11 cellular contexts compared by ENCODE assay signal in genomic region chr3:101942356-101942755, GRCh38.
A peak's percentile ranks its signal among the peaks of the same experiment; 100 is the strongest.
DNase-seq lines count a peak whose midpoint lies in the region; ATAC-seq and TF ChIP-seq lines count a peak whose summit lies in the region.
"Had no signal": no experiment of that assay in that cellular context is flagged by ENCODE, and none has a peak within 500 bp of the region (broad histone marks: within the 10 kb centered on the region; RNA-seq: fewer than 3 reads in every experiment).

No MANE protein-coding gene starts in this region.

- H3K4me3 Mint-ChIP-seq in activated T-helper 1 cell treated with anti-CD3 and anti-CD28 coated beads, Interleukin-12 subunit alpha, Interleukin-12 subunit beta, Interleukin-2, Interleukin-4 antibody, amounts not matched to agents 30 ng/mL and 10 ng/mL and 1 ng/mL, durations not matched to agents 14 hours and 24 hours and 36 hours = peak overlapping the region; percentile 11
- H3K4me3 Mint-ChIP-seq in naive B cell = peak overlapping the region in 7 of 8 donors; percentile 38 to 79 (median 60)

- H3K9me2 ChIP-seq in DOHH2 (replicated peaks; ENCODE audit: control insufficient read depth, low read length) (no peaks in the 10 kb centered on the region), Karpas-422 (replicated peaks; ENCODE audit: insufficient read depth, low read length) (no peaks in the 10 kb centered on the region)

- H3K79me2 ChIP-seq in DOHH2 (ENCODE audit: control insufficient read depth, low read length) = no peaks in the 10 kb centered on the region
- H3K79me2 ChIP-seq in Karpas-422 (ENCODE audit: low read length) = no peaks in the 10 kb centered on the region

- H3K9ac ChIP-seq in Karpas-422 (ENCODE audit: low read length) = no peak overlapping the region

- peak; percentile 28 to 32 for ATAC-seq in naive B cell (ENCODE audit: low read depth in 2 of 2)
- ATAC-seq in GM21515 (IDR thresholded peaks at IDR 0.05; ENCODE audit: unreplicated experiment) = no peak
- ATAC-seq in left colon = no peak

- H3K27me3 ChIP-seq in DOHH2 (ENCODE audit: control insufficient read depth, low read length) (no peaks in the 10 kb centered on the region), Karpas-422 (ENCODE audit: low read length) (no peaks in the 10 kb centered on the region)

- H4K20me1 ChIP-seq in DOHH2 (ENCODE audit: control insufficient read depth, insufficient read depth, low read depth, low read length) = no peaks in the 10 kb centered on the region
- no peaks in the 10 kb centered on the region for H4K20me1 ChIP-seq in Karpas-422 (ENCODE audit: insufficient read depth, low read depth, low read length)

- H3K4me1 Mint-ChIP-seq in activated T-helper 1 cell treated with anti-CD3 and anti-CD28 coated beads, Interleukin-12 subunit alpha, Interleukin-12 subunit beta, Interleukin-2, Interleukin-4 antibody, amounts not matched to agents 30 ng/mL and 10 ng/mL and 1 ng/mL, durations not matched to agents 14 hours and 24 hours and 36 hours (ENCODE audit: low read depth) = peaks cover 39% of the 10 kb centered on the region
- H3K4me1 Mint-ChIP-seq in naive B cell = peaks cover 25 to 43% (median 31%) of the 10 kb centered on the region in 3 donors

- peaks cover 81% of the 10 kb centered on the region for H3K4me1 ChIP-seq in DOHH2 (ENCODE audit: control insufficient read depth, low read length)
- peaks cover 36% of the 10 kb centered on the region for H3K4me1 ChIP-seq in Karpas-422 (ENCODE audit: low read length)

- H3K27me3 Mint-ChIP-seq in activated T-helper 1 cell treated with anti-CD3 and anti-CD28 coated beads, Interleukin-12 subunit alpha, Interleukin-12 subunit beta, Interleukin-2, Interleukin-4 antibody, amounts not matched to agents 30 ng/mL and 10 ng/mL and 1 ng/mL, durations not matched to agents 14 hours and 24 hours and 36 hours (ENCODE audit: insufficient read depth) = peaks cover 8% of the 10 kb centered on the region
- no peaks in the 10 kb centered on the region for H3K27me3 Mint-ChIP-seq in naive B cell

- H3K27ac ChIP-seq in DOHH2 (ENCODE audit: low read depth, low read length) (peak overlapping the region; percentile 34), Karpas-422 (ENCODE audit: low read length) (no peak overlapping the region)

- H3K36me3 ChIP-seq in DOHH2 (ENCODE audit: control insufficient read depth, low read length) = peaks cover 6% of the 10 kb centered on the region; the same call in 1 of the 2 replicates
- H3K36me3 ChIP-seq in Karpas-422 (ENCODE audit: insufficient read depth, low read length) = no peaks in the 10 kb centered on the region
- H3K36me3 ChIP-seq: left ventricle myocardium inferior had no signal

- TF ChIP-seq CTCF in DOHH2 (IDR thresholded peaks at IDR 0.05; ENCODE audit: low read depth, low read length, poor library complexity, severe bottlenecking) = no peak

- intact Hi-C loops in activated T-helper 1 cell treated with anti-CD3 and anti-CD28 coated beads, Interleukin-12 subunit alpha, Interleukin-12 subunit beta, Interleukin-2, Interleukin-4 antibody, amounts not matched to agents 30 ng/mL and 10 ng/mL and 1 ng/mL, durations not matched to agents 14 hours and 24 hours and 36 hours (cut with micrococcal nuclease) = loop anchor here (1.0 kb wide), 1 partner anchor 8 kb away; no protein-coding TSS in a partner anchor
- intact Hi-C loops in left colon (cut with DNase I, micrococcal nuclease) = no loop called here

- H3K27ac Mint-ChIP-seq in activated T-helper 1 cell treated with anti-CD3 and anti-CD28 coated beads, Interleukin-12 subunit alpha, Interleukin-12 subunit beta, Interleukin-2, Interleukin-4 antibody, amounts not matched to agents 30 ng/mL and 10 ng/mL and 1 ng/mL, durations not matched to agents 14 hours and 24 hours and 36 hours = no peak overlapping the region
- H3K27ac Mint-ChIP-seq in naive B cell = peak overlapping the region in 4 of 6 donors; percentile 23 to 90 (median 57)

- no peaks in the 10 kb centered on the region for H3K9me3 ChIP-seq in DOHH2 (ENCODE audit: control insufficient read depth, insufficient read depth, low read length)
- no peaks in the 10 kb centered on the region for H3K9me3 ChIP-seq in Karpas-422 (ENCODE audit: low read length)
- H3K9me3 ChIP-seq: left ventricle myocardium inferior had no signal

- H3K4me3 ChIP-seq in DOHH2 (ENCODE audit: low read length) (peak overlapping the region; percentile 55), Karpas-422 (ENCODE audit: low read length) (no peak overlapping the region)
- H3K4me3 ChIP-seq: left ventricle myocardium inferior had no signal

- H3F3A ChIP-seq in DOHH2 (ENCODE audit: control insufficient read depth, insufficient read depth) = no peaks in the 10 kb centered on the region; the same call in 1 of the 2 replicates

- no peaks in the 10 kb centered on the region for H3K36me3 Mint-ChIP-seq in activated T-helper 1 cell treated with anti-CD3 and anti-CD28 coated beads, Interleukin-12 subunit alpha, Interleukin-12 subunit beta, Interleukin-2, Interleukin-4 antibody, amounts not matched to agents 30 ng/mL and 10 ng/mL and 1 ng/mL, durations not matched to agents 14 hours and 24 hours and 36 hours (ENCODE audit: low read depth)
- H3K36me3 Mint-ChIP-seq in naive B cell = no peaks in the 10 kb centered on the region

- no peak overlapping the region for H2AFZ ChIP-seq in Karpas-422 (ENCODE audit: low read length)

- H3K9me3 Mint-ChIP-seq in activated T-helper 1 cell treated with anti-CD3 and anti-CD28 coated beads, Interleukin-12 subunit alpha, Interleukin-12 subunit beta, Interleukin-2, Interleukin-4 antibody, amounts not matched to agents 30 ng/mL and 10 ng/mL and 1 ng/mL, durations not matched to agents 14 hours and 24 hours and 36 hours = no peaks in the 10 kb centered on the region
- H3K9me3 Mint-ChIP-seq in naive B cell = no peaks in the 10 kb centered on the region

- DNase-seq in Karpas-422 (peak; percentile 57), naive B cell (peak; percentile 40), left colon (no peak), T-helper 9 cell (no peak), NCI-H524 treated with DMSO at 0.1 percent for 48 hours (lab: John Stamatoyannopoulos, UW) (no peak)
- no peak for DNase-seq in activated T-helper 1 cell treated with anti-CD3 and anti-CD28 coated beads, Interleukin-12 subunit alpha, Interleukin-12 subunit beta, Interleukin-2, Interleukin-4 antibody, amounts not matched to agents 30 ng/mL and 10 ng/mL and 1 ng/mL, durations not matched to agents 14 hours and 24 hours and 36 hours (ENCODE audit: low spot score)
- DNase-seq: left ventricle myocardium inferior, NCI-H2029, SHP77 treated with DMSO at 0.1 percent for 48 hours had no signal

- H3K4me2 ChIP-seq in DOHH2 (ENCODE audit: low read length) (peak overlapping the region; percentile 71), Karpas-422 (ENCODE audit: low read depth, low read length, poor library complexity, severe bottlenecking) (peak overlapping the region; percentile 46)

Comparison
In these comparisons a context has a peak if more than half of its experiments do, and no peak if none do; other contexts are left out.
1. DNase-seq: peak in Karpas-422 (single experiment) and naive B cell (single experiment); none in activated T-helper 1 cell treated with anti-CD3 and anti-CD28 coated beads, Interleukin-12 subunit alpha, Interleukin-12 subunit beta, Interleukin-2, Interleukin-4 antibody, amounts not matched to agents 30 ng/mL and 10 ng/mL and 1 ng/mL, durations not matched to agents 14 hours and 24 hours and 36 hours (single experiment), left colon (0 of 2), T-helper 9 cell (single experiment) and NCI-H524 treated with DMSO at 0.1 percent for 48 hours (single experiment).
2. ATAC-seq: peak in naive B cell (2 of 2); none in GM21515 (single experiment) and left colon (single experiment).